13 cellular contexts compared by ENCODE assay signal in the genomic region with DNA sequence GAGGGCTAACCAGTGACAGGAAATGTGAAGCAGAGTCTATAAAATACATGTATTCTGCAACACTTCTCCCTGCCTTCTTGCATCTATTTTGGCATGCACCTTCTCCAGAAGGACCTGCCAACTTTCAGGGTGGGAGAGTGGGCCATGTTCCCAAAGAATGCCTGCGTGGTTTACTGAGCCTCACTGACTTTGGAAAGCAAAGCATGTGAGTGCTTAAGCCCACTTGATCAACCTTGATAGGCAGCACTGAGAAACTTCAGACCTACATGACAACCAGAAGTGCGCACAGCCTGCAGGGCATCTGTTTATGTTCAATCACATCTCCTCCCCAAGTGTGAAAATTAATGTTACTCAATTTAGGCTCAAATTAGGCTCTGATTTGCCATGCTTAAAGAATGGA.
"Had no signal": no experiment of that assay in that cellular context is flagged by ENCODE, and none has a peak within 500 bp of the region (broad histone marks: within the 10 kb centered on the region; RNA-seq: fewer than 3 reads in every experiment).

No MANE protein-coding gene starts in this region.

- H3K36me3 ChIP-seq: cardiac muscle cell had no signal

- H3K27me3 ChIP-seq: dorsolateral prefrontal cortex, tibial nerve had no signal

- H3K4me3 ChIP-seq: cardiac muscle cell, dorsolateral prefrontal cortex, tibial nerve had no signal

- H3K27ac ChIP-seq: cardiac muscle cell, parathyroid adenoma had no signal

- H3K4me1 ChIP-seq: parathyroid adenoma had no signal

- H3K9me3 ChIP-seq: tibial nerve had no signal

- ATAC-seq: naive thymus-derived CD4-positive, alpha-beta T cell; stimulated activated memory B cell treated with anti-CD40 and anti-IgM and Interleukin-4, amounts not matched to agents 10 μg/mL and 1 μg/mL and 100 μg/mL, for 72 hours had no signal

- DNase-seq: activated CD4-positive, CD25-positive, alpha-beta regulatory T cell treated with anti-CD3 and anti-CD28 coated beads, Interleukin-2, amount 50 U/mL, for 72 hours; activated naive CD4-positive, alpha-beta T cell treated with anti-CD3 and anti-CD28 coated beads, Interleukin-2, amount 10 ng/mL, durations not matched to agents 7 days and 5 days; dorsolateral prefrontal cortex; endodermal cell; kidney glomerular epithelial cell; mammary epithelial cell; naive thymus-derived CD4-positive, alpha-beta T cell; stimulated activated CD4-positive, alpha-beta T cell treated with anti-CD3 and anti-CD28 coated beads, Interleukin-2, amount 100 ng/mL, for 48 hours; T-helper 9 cell had no signal
